In the genomic region with DNA sequence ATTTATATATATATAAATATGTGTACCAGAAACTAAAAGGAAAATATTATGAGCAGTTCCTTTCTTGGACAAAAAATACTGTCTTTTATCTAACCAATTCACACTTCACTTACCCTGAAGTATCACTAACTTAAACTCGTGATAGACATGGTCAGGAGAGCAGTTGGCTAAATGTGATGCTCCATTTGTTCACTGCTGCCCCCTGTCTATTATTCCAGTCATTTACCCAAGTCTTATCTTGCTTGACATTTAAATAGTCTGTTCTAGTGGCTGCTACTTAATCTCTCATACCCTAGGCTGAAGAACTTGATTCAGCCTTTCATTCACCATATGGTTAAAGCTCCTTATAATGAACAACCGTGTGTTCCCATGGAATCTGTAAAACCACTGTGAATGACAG, we compare ENCODE assay signal across 8 cellular contexts.
DNase-seq lines count a peak whose midpoint lies in the region; ATAC-seq and TF ChIP-seq lines count a peak whose summit lies in the region.

No MANE protein-coding gene starts in this region.

- peaks cover 3% of the 10 kb centered on the region for H3K9me3 Mint-ChIP-seq in activated T-cell treated with anti-CD3 and anti-CD28 coated beads, Interleukin-2, amount 50 U/mL, for 4 hours

- peak in 1 of 2 donors; percentile 22 for TF ChIP-seq CTCF in left lung (IDR thresholded peaks at IDR 0.05)
- peak in 27 of 56 donors; percentile 8 to 41 (median 22) for TF ChIP-seq CTCF in dorsolateral prefrontal cortex (IDR thresholded peaks at IDR 0.05 in 54 of 56, conservative IDR thresholded peaks at IDR 0.05 in 2 of 56; ENCODE audit: low read depth in 1 of 56, partially characterized antibody in 56 of 56)

- no peaks in the 10 kb centered on the region for H3K27me3 Mint-ChIP-seq in activated T-cell treated with anti-CD3 and anti-CD28 coated beads, Interleukin-2, amount 50 U/mL, for 4 hours (ENCODE audit: low read depth)

- no peaks in the 10 kb centered on the region for H3K4me1 Mint-ChIP-seq in activated T-cell treated with anti-CD3 and anti-CD28 coated beads, Interleukin-2, amount 50 U/mL, for 4 hours (ENCODE audit: low read depth)

- H3K4me3 Mint-ChIP-seq in activated T-cell treated with anti-CD3 and anti-CD28 coated beads, Interleukin-2, amount 50 U/mL, for 4 hours = no peak overlapping the region

- H3K27me3 ChIP-seq in left lung (no peaks in the 10 kb centered on the region), dorsolateral prefrontal cortex (no peaks in the 10 kb centered on the region)

- H3K27ac ChIP-seq in left lung (no peak overlapping the region), dorsolateral prefrontal cortex (no peak overlapping the region)

- no peaks in the 10 kb centered on the region for H3K4me1 ChIP-seq in left lung

- no peaks in the 10 kb centered on the region for H3K36me3 ChIP-seq in left lung

- H3K9me3 ChIP-seq in left lung = no peaks in the 10 kb centered on the region

- no peaks in the 10 kb centered on the region for H3K36me3 Mint-ChIP-seq in activated T-cell treated with anti-CD3 and anti-CD28 coated beads, Interleukin-2, amount 50 U/mL, for 4 hours (ENCODE audit: insufficient read depth)

- no peak overlapping the region for H3K4me3 ChIP-seq in left lung
- H3K4me3 ChIP-seq in dorsolateral prefrontal cortex = no peak overlapping the region

- peak; percentile 4 for DNase-seq in GDM1 (lab: John Stamatoyannopoulos, UW)
- DNase-seq in M059J (ENCODE audit: low read depth) = peak; percentile 40
- DNase-seq in SW480 (ENCODE audit: low spot score) = peak; percentile 4
- no peak for DNase-seq in left lung
- no peak for DNase-seq in activated effector memory CD4-positive, alpha-beta T cell treated with anti-CD3 and anti-CD28 coated beads, Interleukin-2, amount 50 U/mL, for 16 hours
- DNase-seq in activated T-cell treated with anti-CD3 and anti-CD28 coated beads, Interleukin-2, amount 50 U/mL, for 4 hours = no peak
- DNase-seq in stimulated activated naive CD4-positive, alpha-beta T cell (lab: John Stamatoyannopoulos, UW) = no peak
- DNase-seq in dorsolateral prefrontal cortex = no peak

- intact Hi-C loops in left lung (cut with DNase I) = no loop called here
- intact Hi-C loops in dorsolateral prefrontal cortex (cut with DNase I) = no loop called here

- peak; percentile 79 for ATAC-seq in left lung
- no peak for ATAC-seq in activated T-cell treated with anti-CD3 and anti-CD28 coated beads, Interleukin-2, amount 50 U/mL, for 4 hours

Comparison
In these comparisons a context has a peak if more than half of its experiments do, and no peak if none do; other contexts are left out.
1. DNase-seq: peak in GDM1 (single experiment), M059J (single experiment) and SW480 (single experiment); none in left lung (0 of 2), activated effector memory CD4-positive, alpha-beta T cell treated with anti-CD3 and anti-CD28 coated beads, Interleukin-2, amount 50 U/mL, for 16 hours (single experiment), activated T-cell treated with anti-CD3 and anti-CD28 coated beads, Interleukin-2, amount 50 U/mL, for 4 hours (single experiment), stimulated activated naive CD4-positive, alpha-beta T cell (0 of 6) and dorsolateral prefrontal cortex (0 of 10).